Comparison of ENCODE assay signal across 8 cellular contexts in the genomic region with DNA sequence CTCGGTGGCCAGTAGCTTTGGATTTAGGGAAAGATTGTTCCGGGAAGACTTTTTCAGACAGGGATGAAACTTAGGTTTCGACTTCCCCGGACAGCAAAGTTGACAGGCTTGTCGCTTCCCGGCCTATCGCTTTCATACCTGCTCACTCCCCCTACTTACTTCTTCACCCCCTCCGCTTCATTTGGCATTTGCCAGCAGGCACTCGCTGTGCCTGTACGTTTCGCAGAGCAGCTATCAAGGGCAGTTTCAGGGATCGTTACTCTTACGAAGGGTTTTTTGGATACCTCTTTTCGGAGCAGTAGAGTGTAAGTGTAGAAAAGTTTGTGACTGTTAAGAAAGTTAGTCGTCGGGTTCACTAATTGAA. TPM values are rescaled to one million over a fixed set of nuclear protein-coding genes. Genes with fewer than 3 reads are reported as not detected.
DNase-seq lines count a peak whose midpoint lies in the region; ATAC-seq, FAIRE-seq and TF ChIP-seq lines count a peak whose summit lies in the region.

No MANE protein-coding gene starts in this region.

- H3K27me3 ChIP-seq in PC-3 (ENCODE audit: low read length) (no peaks in the 10 kb centered on the region), astrocyte (ENCODE audit: insufficient read depth, low read length) (no peaks in the 10 kb centered on the region)

- H3K27ac ChIP-seq in PC-3 (ENCODE audit: low read length) = peak overlapping the region; percentile 87
- H3K27ac ChIP-seq in astrocyte (ENCODE audit: low read depth, low read length) = peak overlapping the region; percentile 91

- CTCF ChIA-PET in PC-3 (lab: Charles Lee) = no interaction called here

- H2AFZ ChIP-seq in PC-3 (ENCODE audit: low read length) (peak overlapping the region; percentile 79), astrocyte (ENCODE audit: low read depth, low read length) (peak overlapping the region; percentile 59)

- H4K20me1 ChIP-seq in PC-3 (ENCODE audit: low read length) (no peaks in the 10 kb centered on the region), astrocyte (ENCODE audit: insufficient read depth, low read length) (peaks cover 4% of the 10 kb centered on the region)

- H3K79me2 ChIP-seq in PC-3 (ENCODE audit: low read length) (peaks cover 76% of the 10 kb centered on the region), astrocyte (ENCODE audit: insufficient read depth, low read length) (peaks cover 73% of the 10 kb centered on the region)

- ATAC-seq in PC-3 (peak; percentile 4), HG03095 (IDR thresholded peaks at IDR 0.05; ENCODE audit: unreplicated experiment) (no peak)
- ATAC-seq in stimulated activated naive B cell treated with anti-CD40 and anti-IgM and Interleukin-4, amounts not matched to agents 10 μg/mL and 1 μg/mL and 100 μg/mL, for 72 hours (replicated peaks) = peak in 1 of 2 donors; percentile 21

- TSS peak; percentile 66 for BruUV-seq in PC-3 (replicated peaks; lab: Mats Ljungman, UMichigan)

- H3K9me2 ChIP-seq in PC-3 (replicated peaks; ENCODE audit: low read length) = no peaks in the 10 kb centered on the region

- peak overlapping the region; percentile 88 for H3K4me2 ChIP-seq in PC-3 (ENCODE audit: low read length)
- peak overlapping the region; percentile 86 for H3K4me2 ChIP-seq in astrocyte (ENCODE audit: low read length)

- peak; percentile 34 for FAIRE-seq in astrocyte (lab: Jason Lieb, UNC)
- no peak for FAIRE-seq in GM19239 (lab: Jason Lieb, UNC)

- H3K4me3 Mint-ChIP-seq in T-helper 2 cell treated with Interferon-gamma antibody and Interleukin-4, amounts not matched to agents 5 μg/mL and 100 μg/mL, for 36 hours = no peak overlapping the region
- no peak overlapping the region for H3K4me3 Mint-ChIP-seq in astrocyte (ENCODE audit: unreplicated experiment)
- no peak overlapping the region for H3K4me3 Mint-ChIP-seq in stimulated activated naive B cell treated with anti-CD40 and anti-IgM and Interleukin-4, amounts not matched to agents 10 μg/mL and 1 μg/mL and 100 μg/mL, for 72 hours

- H3K4me1 Mint-ChIP-seq in T-helper 2 cell treated with Interferon-gamma antibody and Interleukin-4, amounts not matched to agents 5 μg/mL and 100 μg/mL, for 36 hours (ENCODE audit: low read depth) = peaks cover 30% of the 10 kb centered on the region
- H3K4me1 Mint-ChIP-seq in astrocyte (ENCODE audit: low read depth, unreplicated experiment) = peaks cover 28% of the 10 kb centered on the region
- H3K4me1 Mint-ChIP-seq in stimulated activated naive B cell treated with anti-CD40 and anti-IgM and Interleukin-4, amounts not matched to agents 10 μg/mL and 1 μg/mL and 100 μg/mL, for 72 hours = peaks cover 9 to 13% of the 10 kb centered on the region in 2 donors

- no peak for TF ChIP-seq CTCF in PC-3 (conservative IDR thresholded peaks at IDR 0.05; ENCODE audit: low read depth, low read length)
- no peak for TF ChIP-seq CTCF in astrocyte (IDR thresholded peaks at IDR 0.05; ENCODE audit: insufficient read depth, low read depth, low read length)

- H3K27me3 Mint-ChIP-seq in T-helper 2 cell treated with Interferon-gamma antibody and Interleukin-4, amounts not matched to agents 5 μg/mL and 100 μg/mL, for 36 hours (ENCODE audit: low read depth) = no peaks in the 10 kb centered on the region
- no peaks in the 10 kb centered on the region for H3K27me3 Mint-ChIP-seq in astrocyte (ENCODE audit: low read depth, unreplicated experiment)
- H3K27me3 Mint-ChIP-seq in stimulated activated naive B cell treated with anti-CD40 and anti-IgM and Interleukin-4, amounts not matched to agents 10 μg/mL and 1 μg/mL and 100 μg/mL, for 72 hours = no peaks in the 10 kb centered on the region

- intact Hi-C loops in PC-3 (cut with micrococcal nuclease) = loop anchor here (5.0 kb wide), 5 partner anchors 119 to 741 kb away; a partner anchor contains a TSS

- POLR2A ChIA-PET in PC-3 (lab: Charles Lee; ENCODE audit: unreplicated experiment) = interaction anchor here (0.6 kb wide), 1 partner anchor 75 kb away, joined by 5 read pairs; no protein-coding TSS in a partner anchor

- H3K27ac Mint-ChIP-seq in T-helper 2 cell treated with Interferon-gamma antibody and Interleukin-4, amounts not matched to agents 5 μg/mL and 100 μg/mL, for 36 hours = no peak overlapping the region
- no peak overlapping the region for H3K27ac Mint-ChIP-seq in astrocyte (ENCODE audit: unreplicated experiment)
- no peak overlapping the region for H3K27ac Mint-ChIP-seq in stimulated activated naive B cell treated with anti-CD40 and anti-IgM and Interleukin-4, amounts not matched to agents 10 μg/mL and 1 μg/mL and 100 μg/mL, for 72 hours

- peaks cover 18% of the 10 kb centered on the region for H3F3A ChIP-seq in PC-3 (ENCODE audit: low read length, unreplicated experiment)

- DNase-seq in T-helper 2 cell (peak in 4 of 5 experiments; percentile 5 to 66 (median 10)), PC-3 (peak; percentile 32), astrocyte (ENCODE audit: low read depth) (peak; percentile 10), iPS-NIHi7 (ENCODE audit: extremely low spot score) (peak; percentile 27), GM19239 (ENCODE audit: insufficient read length, low spot score) (no peak)
- no peak for DNase-seq in T-helper 2 cell treated with Interferon-gamma antibody and Interleukin-4, amounts not matched to agents 5 μg/mL and 100 μg/mL, for 36 hours (ENCODE audit: low spot score)
- DNase-seq in stimulated activated naive B cell treated with anti-CD40 and anti-IgM and Interleukin-4, amounts not matched to agents 10 μg/mL and 1 μg/mL and 100 μg/mL, for 72 hours = peak; percentile 4

- H3K4me1 ChIP-seq in PC-3 (ENCODE audit: insufficient read depth, low read length) = peaks cover 41% of the 10 kb centered on the region
- peaks cover 16% of the 10 kb centered on the region for H3K4me1 ChIP-seq in astrocyte (ENCODE audit: insufficient read depth, low read length)

- H3K9me3 Mint-ChIP-seq in T-helper 2 cell treated with Interferon-gamma antibody and Interleukin-4, amounts not matched to agents 5 μg/mL and 100 μg/mL, for 36 hours = no peaks in the 10 kb centered on the region
- no peaks in the 10 kb centered on the region for H3K9me3 Mint-ChIP-seq in astrocyte (ENCODE audit: unreplicated experiment)
- H3K9me3 Mint-ChIP-seq in stimulated activated naive B cell treated with anti-CD40 and anti-IgM and Interleukin-4, amounts not matched to agents 10 μg/mL and 1 μg/mL and 100 μg/mL, for 72 hours = peaks cover 0 to 4% of the 10 kb centered on the region in 2 donors

- peak overlapping the region; percentile 92 for H3K4me3 ChIP-seq in PC-3 (ENCODE audit: low read length)
- peak overlapping the region; percentile 98 for H3K4me3 ChIP-seq in astrocyte (ENCODE audit: insufficient read depth, low read depth, low read length)

- H3K9ac ChIP-seq in PC-3 (ENCODE audit: low read length) = peak overlapping the region; percentile 84
- H3K9ac ChIP-seq in astrocyte (ENCODE audit: low read length) = peak overlapping the region; percentile 96

- peaks cover 4% of the 10 kb centered on the region for H3K9me3 ChIP-seq in PC-3 (ENCODE audit: low read length)
- H3K9me3 ChIP-seq in astrocyte (ENCODE audit: insufficient read depth, low read depth, low read length) = no peaks in the 10 kb centered on the region

- H3K36me3 ChIP-seq in PC-3 (ENCODE audit: low read depth, low read length) (peaks cover 35% of the 10 kb centered on the region), astrocyte (ENCODE audit: insufficient read depth, low read length) (peaks cover 17% of the 10 kb centered on the region)

- peaks cover 27% of the 10 kb centered on the region for H3K36me3 Mint-ChIP-seq in T-helper 2 cell treated with Interferon-gamma antibody and Interleukin-4, amounts not matched to agents 5 μg/mL and 100 μg/mL, for 36 hours (ENCODE audit: low read depth)
- H3K36me3 Mint-ChIP-seq in astrocyte (ENCODE audit: low read depth, unreplicated experiment) = peaks cover 5% of the 10 kb centered on the region
- H3K36me3 Mint-ChIP-seq in stimulated activated naive B cell treated with anti-CD40 and anti-IgM and Interleukin-4, amounts not matched to agents 10 μg/mL and 1 μg/mL and 100 μg/mL, for 72 hours = peaks cover 4 to 14% of the 10 kb centered on the region in 2 donors

RNA-seq across cellular contexts. Expression of a gene that starts 0.4 kb away (rescaled TPM):
- total RNA-seq in PC-3 (2014; rRNA removed) (30.6 and 37.4 TPM in 2 replicates), astrocyte (52.0 and 55.1 TPM in 2 replicates)

RNA-seq across cellular contexts. Expression of a gene that starts 0.8 kb away (rescaled TPM):
- total RNA-seq in PC-3 (2014; rRNA removed) (18.6 and 18.9 TPM in 2 replicates), astrocyte (21.2 and 30.8 TPM in 2 replicates)

RNA-seq across cellular contexts. Expression of a gene that starts 58.9 kb away (rescaled TPM):
- total RNA-seq in PC-3 (2014; rRNA removed) (0.07 TPM in 1 of 2 replicates, not detected in the other), astrocyte (1.1 and 1.5 TPM in 2 replicates)

Comparison
In these comparisons a context has a peak if more than half of its experiments do, and no peak if none do; other contexts are left out.
1. DNase-seq: peak in T-helper 2 cell (4 of 5), PC-3 (single experiment), astrocyte (single experiment), iPS-NIHi7 (single experiment) and stimulated activated naive B cell treated with anti-CD40 and anti-IgM and Interleukin-4, amounts not matched to agents 10 μg/mL and 1 μg/mL and 100 μg/mL, for 72 hours (single experiment); none in T-helper 2 cell treated with Interferon-gamma antibody and Interleukin-4, amounts not matched to agents 5 μg/mL and 100 μg/mL, for 36 hours (single experiment) and GM19239 (single experiment).